2 cellular contexts compared by ENCODE assay signal in the genomic region with DNA sequence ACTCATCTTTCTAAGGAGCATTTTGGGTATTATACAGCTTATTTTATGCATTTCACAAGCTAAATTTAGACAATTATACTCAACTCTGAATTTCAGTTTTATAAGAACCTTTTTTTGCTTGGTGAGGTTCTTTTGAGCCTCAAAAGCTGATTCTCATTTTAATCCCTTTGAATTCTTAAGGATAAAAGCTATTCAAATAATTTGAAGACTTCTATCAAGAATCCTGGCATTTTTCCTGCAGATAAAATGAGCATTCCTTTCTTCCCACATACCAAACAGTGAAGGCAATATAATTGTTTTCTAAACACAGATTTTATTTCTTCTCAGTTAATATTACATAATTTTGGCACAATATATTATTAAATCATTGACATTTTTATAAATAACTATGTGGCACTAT.
TF ChIP-seq lines count a peak whose summit lies in the region.

No MANE protein-coding gene starts in this region.

TF ChIP-seq in GM23338, 12 proteins besides CTCF, POLR2A, EP300 and RAD21 (continued from another document):
- TF ChIP-seq, protein P1, sequence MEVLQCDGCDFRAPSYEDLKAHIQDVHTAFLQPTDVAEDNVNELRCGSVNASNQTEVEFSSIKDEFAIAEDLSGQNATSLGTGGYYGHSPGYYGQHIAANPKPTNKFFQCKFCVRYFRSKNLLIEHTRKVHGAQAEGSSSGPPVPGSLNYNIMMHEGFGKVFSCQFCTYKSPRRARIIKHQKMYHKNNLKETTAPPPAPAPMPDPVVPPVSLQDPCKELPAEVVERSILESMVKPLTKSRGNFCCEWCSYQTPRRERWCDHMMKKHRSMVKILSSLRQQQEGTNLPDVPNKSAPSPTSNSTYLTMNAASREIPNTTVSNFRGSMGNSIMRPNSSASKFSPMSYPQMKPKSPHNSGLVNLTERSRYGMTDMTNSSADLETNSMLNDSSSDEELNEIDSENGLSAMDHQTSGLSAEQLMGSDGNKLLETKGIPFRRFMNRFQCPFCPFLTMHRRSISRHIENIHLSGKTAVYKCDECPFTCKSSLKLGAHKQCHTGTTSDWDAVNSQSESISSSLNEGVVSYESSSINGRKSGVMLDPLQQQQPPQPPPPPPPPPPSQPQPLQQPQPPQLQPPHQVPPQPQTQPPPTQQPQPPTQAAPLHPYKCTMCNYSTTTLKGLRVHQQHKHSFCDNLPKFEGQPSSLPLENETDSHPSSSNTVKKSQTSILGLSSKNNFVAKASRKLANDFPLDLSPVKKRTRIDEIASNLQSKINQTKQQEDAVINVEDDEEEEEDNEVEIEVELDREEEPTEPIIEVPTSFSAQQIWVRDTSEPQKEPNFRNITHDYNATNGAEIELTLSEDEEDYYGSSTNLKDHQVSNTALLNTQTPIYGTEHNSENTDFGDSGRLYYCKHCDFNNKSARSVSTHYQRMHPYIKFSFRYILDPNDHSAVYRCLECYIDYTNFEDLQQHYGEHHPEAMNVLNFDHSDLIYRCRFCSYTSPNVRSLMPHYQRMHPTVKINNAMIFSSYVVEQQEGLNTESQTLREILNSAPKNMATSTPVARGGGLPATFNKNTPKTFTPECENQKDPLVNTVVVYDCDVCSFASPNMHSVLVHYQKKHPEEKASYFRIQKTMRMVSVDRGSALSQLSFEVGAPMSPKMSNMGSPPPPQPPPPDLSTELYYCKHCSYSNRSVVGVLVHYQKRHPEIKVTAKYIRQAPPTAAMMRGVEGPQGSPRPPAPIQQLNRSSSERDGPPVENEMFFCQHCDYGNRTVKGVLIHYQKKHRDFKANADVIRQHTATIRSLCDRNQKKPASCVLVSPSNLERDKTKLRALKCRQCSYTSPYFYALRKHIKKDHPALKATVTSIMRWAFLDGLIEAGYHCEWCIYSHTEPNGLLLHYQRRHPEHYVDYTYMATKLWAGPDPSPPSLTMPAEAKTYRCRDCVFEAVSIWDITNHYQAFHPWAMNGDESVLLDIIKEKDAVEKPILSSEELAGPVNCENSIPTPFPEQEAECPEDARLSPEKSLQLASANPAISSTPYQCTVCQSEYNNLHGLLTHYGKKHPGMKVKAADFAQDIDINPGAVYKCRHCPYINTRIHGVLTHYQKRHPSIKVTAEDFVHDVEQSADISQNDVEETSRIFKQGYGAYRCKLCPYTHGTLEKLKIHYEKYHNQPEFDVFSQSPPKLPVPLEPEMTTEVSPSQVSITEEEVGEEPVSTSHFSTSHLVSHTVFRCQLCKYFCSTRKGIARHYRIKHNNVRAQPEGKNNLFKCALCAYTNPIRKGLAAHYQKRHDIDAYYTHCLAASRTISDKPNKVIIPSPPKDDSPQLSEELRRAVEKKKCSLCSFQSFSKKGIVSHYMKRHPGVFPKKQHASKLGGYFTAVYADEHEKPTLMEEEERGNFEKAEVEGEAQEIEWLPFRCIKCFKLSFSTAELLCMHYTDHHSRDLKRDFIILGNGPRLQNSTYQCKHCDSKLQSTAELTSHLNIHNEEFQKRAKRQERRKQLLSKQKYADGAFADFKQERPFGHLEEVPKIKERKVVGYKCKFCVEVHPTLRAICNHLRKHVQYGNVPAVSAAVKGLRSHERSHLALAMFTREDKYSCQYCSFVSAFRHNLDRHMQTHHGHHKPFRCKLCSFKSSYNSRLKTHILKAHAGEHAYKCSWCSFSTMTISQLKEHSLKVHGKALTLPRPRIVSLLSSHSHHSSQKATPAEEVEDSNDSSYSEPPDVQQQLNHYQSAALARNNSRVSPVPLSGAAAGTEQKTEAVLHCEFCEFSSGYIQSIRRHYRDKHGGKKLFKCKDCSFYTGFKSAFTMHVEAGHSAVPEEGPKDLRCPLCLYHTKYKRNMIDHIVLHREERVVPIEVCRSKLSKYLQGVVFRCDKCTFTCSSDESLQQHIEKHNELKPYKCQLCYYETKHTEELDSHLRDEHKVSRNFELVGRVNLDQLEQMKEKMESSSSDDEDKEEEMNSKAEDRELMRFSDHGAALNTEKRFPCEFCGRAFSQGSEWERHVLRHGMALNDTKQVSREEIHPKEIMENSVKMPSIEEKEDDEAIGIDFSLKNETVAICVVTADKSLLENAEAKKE (CRISPR knock-in tag; IDR thresholded peaks at IDR 0.05): no peak
- TF ChIP-seq EZH2 (IDR thresholded peaks at IDR 0.05; ENCODE audit: low read depth, unreplicated experiment): no peak
TF ChIP-seq in GM23338: peak in this region for 0.

TF ChIP-seq in GM12878, 131 proteins besides CTCF, POLR2A, EP300 and RAD21 (continued from another document):
- TF ChIP-seq, protein P2, sequence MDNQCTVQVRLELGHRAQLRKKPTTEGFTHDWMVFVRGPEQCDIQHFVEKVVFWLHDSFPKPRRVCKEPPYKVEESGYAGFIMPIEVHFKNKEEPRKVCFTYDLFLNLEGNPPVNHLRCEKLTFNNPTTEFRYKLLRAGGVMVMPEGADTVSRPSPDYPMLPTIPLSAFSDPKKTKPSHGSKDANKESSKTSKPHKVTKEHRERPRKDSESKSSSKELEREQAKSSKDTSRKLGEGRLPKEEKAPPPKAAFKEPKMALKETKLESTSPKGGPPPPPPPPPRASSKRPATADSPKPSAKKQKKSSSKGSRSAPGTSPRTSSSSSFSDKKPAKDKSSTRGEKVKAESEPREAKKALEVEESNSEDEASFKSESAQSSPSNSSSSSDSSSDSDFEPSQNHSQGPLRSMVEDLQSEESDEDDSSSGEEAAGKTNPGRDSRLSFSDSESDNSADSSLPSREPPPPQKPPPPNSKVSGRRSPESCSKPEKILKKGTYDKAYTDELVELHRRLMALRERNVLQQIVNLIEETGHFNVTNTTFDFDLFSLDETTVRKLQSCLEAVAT (IDR thresholded peaks at IDR 0.05): no peak
- TF ChIP-seq NR2F1 (conservative IDR thresholded peaks at IDR 0.05) (no peak), JUNB (IDR thresholded peaks at IDR 0.05) (peak; percentile 30; the same call in 1 of the 2 replicates)
